ENCODE assay signal across 11 cellular contexts in the genomic region with DNA sequence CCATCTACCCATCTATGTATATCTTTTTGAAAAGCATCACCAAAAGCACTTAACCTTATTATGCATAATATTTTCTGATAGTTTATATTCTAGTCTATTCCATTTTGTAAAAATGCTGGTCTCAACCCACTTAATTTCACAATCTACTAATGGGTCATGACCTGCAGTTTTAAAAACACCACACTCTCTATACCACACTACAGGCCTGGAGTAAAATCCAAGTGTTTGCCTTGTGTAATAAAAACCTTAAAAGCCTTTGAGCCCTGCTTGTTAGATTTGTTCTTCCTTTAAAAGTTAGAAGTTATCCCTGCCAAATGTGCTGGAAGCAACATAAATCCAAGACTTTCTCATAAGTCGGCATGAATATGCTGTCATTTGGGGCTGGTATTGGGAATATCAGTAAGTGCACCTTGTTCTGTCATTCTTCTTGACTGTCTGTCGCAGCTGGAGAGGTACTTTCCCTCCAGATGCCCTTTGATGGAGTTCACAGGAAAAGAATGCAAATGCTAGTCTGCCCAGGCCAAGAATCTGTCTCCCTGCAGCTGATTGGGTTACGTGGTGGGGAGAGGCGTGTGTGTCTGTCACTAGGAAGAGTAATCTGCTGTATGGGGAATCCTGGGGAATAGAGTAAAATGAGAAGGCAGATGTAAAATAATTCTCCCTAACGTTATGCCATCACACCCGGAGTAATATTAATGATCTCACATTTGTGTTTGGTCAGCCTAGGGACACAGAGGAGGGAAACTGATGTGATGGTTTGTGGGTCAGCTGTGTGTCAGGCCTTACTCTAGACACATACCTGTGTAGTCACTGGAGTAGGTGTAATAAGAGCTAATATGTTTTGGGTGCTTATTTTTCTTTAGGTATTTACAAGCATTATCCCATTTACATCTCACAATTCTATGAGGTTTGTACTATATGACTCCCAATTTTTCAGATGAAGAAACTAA.
DNase-seq lines count a peak whose midpoint lies in the region; ATAC-seq and TF ChIP-seq lines count a peak whose summit lies in the region.
"Had no signal": no experiment of that assay in that cellular context is flagged by ENCODE, and none has a peak within 500 bp of the region (broad histone marks: within the 10 kb centered on the region; RNA-seq: fewer than 3 reads in every experiment).

No MANE protein-coding gene starts in this region.

- ATAC-seq in lower lobe of right lung (peak; percentile 63 to 65), aorta (ENCODE audit: low FRiP score) (peak; percentile 39), GM21528 (IDR thresholded peaks at IDR 0.05; ENCODE audit: low FRiP score, unreplicated experiment) (no peak), GM21390 (IDR thresholded peaks at IDR 0.05; ENCODE audit: unreplicated experiment) (no peak)

- no peak for TF ChIP-seq CTCF in lower lobe of right lung (IDR thresholded peaks at IDR 0.05)

- H3K9me3 ChIP-seq in lower lobe of right lung (no peaks in the 10 kb centered on the region), aorta (ENCODE audit: control insufficient read depth, low read length) (no peaks in the 10 kb centered on the region)

- 9 to 15% methylated on average over 6 of the region's 6 CpGs for WGBS in aorta, 2 donors

- H3K27me3 ChIP-seq in lower lobe of right lung (ENCODE audit: low read depth) (no peaks in the 10 kb centered on the region), aorta (ENCODE audit: control insufficient read depth in 1 of 2, insufficient read depth in 2 of 2, low read length in 1 of 2) (no peaks in the 10 kb centered on the region)

- H3K4me1 ChIP-seq in lower lobe of right lung: peaks cover 12% of the 10 kb centered on the region
- H3K4me1 ChIP-seq in aorta (ENCODE audit: control insufficient read depth in 1 of 2, insufficient read depth in 2 of 2, low read length in 2 of 2): peaks cover 2 to 6% of the 10 kb centered on the region in 2 donors

- no peaks in the 10 kb centered on the region for H3K36me3 ChIP-seq in lower lobe of right lung
- H3K36me3 ChIP-seq in aorta (ENCODE audit: control insufficient read depth in 1 of 2, insufficient read depth in 2 of 2, low read length in 1 of 2): no peaks in the 10 kb centered on the region

- H3K4me3 ChIP-seq in lower lobe of right lung (no peak overlapping the region), aorta (ENCODE audit: low read length in 2 of 2) (no peak overlapping the region)

- DNase-seq in NCI-H2227 (lab: John Stamatoyannopoulos, UW; ENCODE audit: unreplicated experiment) (peak; percentile 2), NCI-H2227 treated with DMSO at 0.1 percent for 48 hours (lab: John Stamatoyannopoulos, UW) (no peak), ecto neural progenitor cell (ENCODE audit: low spot score) (peak; percentile 55), lower lobe of right lung (no peak), aorta (no peak), activated gamma-delta T cell treated with Interleukin-2 at 50 U/mL for 16 hours (no peak)
- DNase-seq: 8988T; activated effector memory CD4-positive, alpha-beta T cell treated with anti-CD3 and anti-CD28 coated beads, Interleukin-2, amount 50 U/mL, for 16 hours; NCI-H510A had no signal

- H3K27ac ChIP-seq in lower lobe of right lung (no peak overlapping the region), aorta (ENCODE audit: low read depth in 1 of 2, low read length in 2 of 2) (peak overlapping the region; percentile 28 to 51)

- intact Hi-C loops in lower lobe of right lung (cut with DNase I) (no loop called here), aorta (cut with DNase I) (no loop called here)

Comparison
In these comparisons a context has a peak if more than half of its experiments do, and no peak if none do; other contexts are left out.
1. DNase-seq: peak in NCI-H2227 (single experiment) and ecto neural progenitor cell (single experiment); none in NCI-H2227 treated with DMSO at 0.1 percent for 48 hours (single experiment), lower lobe of right lung (single experiment), aorta (0 of 2) and activated gamma-delta T cell treated with Interleukin-2 at 50 U/mL for 16 hours (single experiment).
2. ATAC-seq: peak in lower lobe of right lung (2 of 2) and aorta (single experiment); none in GM21528 (single experiment) and GM21390 (single experiment).